ENCODE assay signal across 17 cellular contexts in genomic region chr10:24467605-24468004, GRCh38.
DNase-seq lines count a peak whose midpoint lies in the region; ATAC-seq and TF ChIP-seq lines count a peak whose summit lies in the region.
"Had no signal": no experiment of that assay in that cellular context is flagged by ENCODE, and none has a peak within 500 bp of the region (broad histone marks: within the 10 kb centered on the region; RNA-seq: fewer than 3 reads in every experiment).

No MANE protein-coding gene starts in this region.

- H3K36me3 Mint-ChIP-seq in Caco-2 (ENCODE audit: insufficient read depth, unreplicated experiment) = peaks cover 83% of the 10 kb centered on the region
- H3K36me3 Mint-ChIP-seq in T-helper 17 cell (ENCODE audit: low read depth) = no peaks in the 10 kb centered on the region

- peak overlapping the region; percentile 73 for H3K4me3 Mint-ChIP-seq in Caco-2 (ENCODE audit: unreplicated experiment)
- H3K4me3 Mint-ChIP-seq in T-helper 17 cell = no peak overlapping the region
- H3K4me3 Mint-ChIP-seq: activated B cell treated with CpG ODN at 0.5 μM for 24 hours, H9 had no signal

- H4K91ac ChIP-seq in trophoblast cell (ENCODE audit: low read depth, low read length) = no peak overlapping the region

- H2BK120ac ChIP-seq in trophoblast cell (ENCODE audit: insufficient read depth, low read length, poor library complexity) = no peak overlapping the region

- H3K27me3 Mint-ChIP-seq in Caco-2 (ENCODE audit: insufficient read depth, unreplicated experiment) (no peaks in the 10 kb centered on the region), T-helper 17 cell (peaks cover 6% of the 10 kb centered on the region)
- H3K27me3 Mint-ChIP-seq: activated B cell treated with CpG ODN at 0.5 μM for 24 hours had no signal

- H3K27me3 ChIP-seq in Caco-2 (replicated peaks; ENCODE audit: control insufficient read depth, insufficient read depth, low read length) (no peaks in the 10 kb centered on the region), fibroblast of lung (ENCODE audit: control insufficient read depth, insufficient read depth, low read length) (no peaks in the 10 kb centered on the region), parathyroid adenoma (ENCODE audit: control insufficient read depth, insufficient read depth, low read length) (no peaks in the 10 kb centered on the region), trophoblast cell (ENCODE audit: insufficient read depth, low read length) (no peaks in the 10 kb centered on the region)
- H3K27me3 ChIP-seq: ascending aorta, BE2C, SJCRH30 had no signal

- no peaks in the 10 kb centered on the region for H4K20me1 ChIP-seq in fibroblast of lung (ENCODE audit: control insufficient read depth, extremely low read depth, insufficient read depth, low read length)

- intact Hi-C loops in Caco-2 (cut with micrococcal nuclease; ENCODE audit: unreplicated experiment) = loop anchor here (2.0 to 10.0 kb wide), 3 partner anchors 53 to 261 kb away; no protein-coding TSS in a partner anchor

- H3K27ac Mint-ChIP-seq in Caco-2 (ENCODE audit: unreplicated experiment) (peak overlapping the region; percentile 71), T-helper 17 cell (peak overlapping the region; percentile 6)
- H3K27ac Mint-ChIP-seq: activated B cell treated with CpG ODN at 0.5 μM for 24 hours, H9 had no signal

- CTCF ChIA-PET in Caco-2 (lab: Charles Lee) = interaction anchor here (0.6 to 0.7 kb wide), 2 partner anchors 39 to 239 kb away, joined by 3 to 4 read pairs; no protein-coding TSS in a partner anchor

- H2BK12ac ChIP-seq in trophoblast cell (ENCODE audit: low read length) = no peak overlapping the region

- H3K9ac ChIP-seq in fibroblast of lung (ENCODE audit: insufficient read depth, low read length) = no peak overlapping the region
- H3K9ac ChIP-seq in parathyroid adenoma = no peak overlapping the region
- H3K9ac ChIP-seq in trophoblast cell (ENCODE audit: low read length) = no peak overlapping the region

- H3K79me2 ChIP-seq in fibroblast of lung (ENCODE audit: control insufficient read depth, insufficient read depth, low read length) = no peaks in the 10 kb centered on the region
- H3K79me2 ChIP-seq in parathyroid adenoma = peaks cover 8% of the 10 kb centered on the region
- H3K79me2 ChIP-seq in trophoblast cell (ENCODE audit: control insufficient read depth, insufficient read depth, low read length, poor library complexity) = peaks cover 2% of the 10 kb centered on the region

- H3K4me1 ChIP-seq in Caco-2 = peaks cover 50% of the 10 kb centered on the region
- peaks cover 10% of the 10 kb centered on the region for H3K4me1 ChIP-seq in fibroblast of lung (ENCODE audit: control insufficient read depth, extremely low read depth, insufficient read depth, low read length)
- H3K4me1 ChIP-seq in parathyroid adenoma = peaks cover 63% of the 10 kb centered on the region
- peaks cover 21% of the 10 kb centered on the region in 2 experiments for H3K4me1 ChIP-seq in trophoblast cell (ENCODE audit: control insufficient read depth in 1 of 2, insufficient read depth in 2 of 2, low read length in 2 of 2)
- H3K4me1 ChIP-seq: BE2C had no signal

- no peak overlapping the region for H2AK5ac ChIP-seq in trophoblast cell (ENCODE audit: low read length)

- peak overlapping the region; percentile 37 for H3K4me3 ChIP-seq in Caco-2 (ENCODE audit: low read depth, low read length)
- H3K4me3 ChIP-seq in fibroblast of lung (replicated peaks in 1 of 4; ENCODE audit: control extremely low read depth in 1 of 4, insufficient read depth in 1 of 4, low read depth in 3 of 4, low read length in 4 of 4) = peak overlapping the region in 2 of 4 experiments; percentile 51 to 77
- H3K4me3 ChIP-seq in parathyroid adenoma (ENCODE audit: low read depth, low read length) = peak overlapping the region; percentile 20
- H3K4me3 ChIP-seq in trophoblast cell (ENCODE audit: low read depth, low read length) = no peak overlapping the region
- H3K4me3 ChIP-seq: ascending aorta, SJCRH30 had no signal

- WGBS in trophoblast cell (ENCODE audit: extremely low coverage, insufficient coverage, insufficient read length) = no CpG with 5 or more reads among the region's 2 CpGs

- H3K27ac ChIP-seq in fibroblast of lung (ENCODE audit: insufficient read depth, low read length) (no peak overlapping the region), parathyroid adenoma (peak overlapping the region; percentile 97), trophoblast cell (ENCODE audit: low read depth, low read length) (no peak overlapping the region)
- H3K27ac ChIP-seq: SJCRH30 had no signal

- POLR2A ChIA-PET in Caco-2 (lab: Charles Lee) = no interaction called here

- H2BK5ac ChIP-seq in trophoblast cell (ENCODE audit: low read depth, low read length, poor library complexity) = no peak overlapping the region

- H3K4ac ChIP-seq in trophoblast cell (ENCODE audit: low read depth, low read length) = no peak overlapping the region

- H3K23ac ChIP-seq in trophoblast cell (ENCODE audit: low read length) = no peak overlapping the region

- BruUV-seq in Caco-2 (replicated peaks; lab: Mats Ljungman, UMichigan) = no TSS peak

- ATAC-seq in T-helper 17 cell (no peak), GM18870 (IDR thresholded peaks at IDR 0.05; ENCODE audit: unreplicated experiment) (no peak)

- no peak overlapping the region for H3K14ac ChIP-seq in trophoblast cell (ENCODE audit: low read length)

- H3K9me3 ChIP-seq in Caco-2 (no peaks in the 10 kb centered on the region), T-helper 17 cell (ENCODE audit: control insufficient read depth, low read length, poor library complexity, severe bottlenecking) (no peaks in the 10 kb centered on the region), fibroblast of lung (ENCODE audit: control insufficient read depth, insufficient read depth, low read depth, low read length) (no peaks in the 10 kb centered on the region), parathyroid adenoma (ENCODE audit: control insufficient read depth, low read length) (no peaks in the 10 kb centered on the region), trophoblast cell (ENCODE audit: insufficient read depth, low read depth, low read length) (no peaks in the 10 kb centered on the region)
- H3K9me3 ChIP-seq: ascending aorta, BE2C had no signal

- H3K4me1 Mint-ChIP-seq in Caco-2 (ENCODE audit: low read depth, unreplicated experiment) = peaks cover 66% of the 10 kb centered on the region
- H3K4me1 Mint-ChIP-seq in T-helper 17 cell = peaks cover 25% of the 10 kb centered on the region
- H3K4me1 Mint-ChIP-seq: activated B cell treated with CpG ODN at 0.5 μM for 24 hours had no signal

- no peak overlapping the region for H3K18ac ChIP-seq in trophoblast cell (ENCODE audit: low read length)

- H4K8ac ChIP-seq in trophoblast cell (ENCODE audit: low read depth, low read length) = no peak overlapping the region

- H3K36me3 ChIP-seq in Caco-2 (ENCODE audit: control insufficient read depth, insufficient read depth, low read length) (peaks cover 2% of the 10 kb centered on the region), fibroblast of lung (ENCODE audit: control insufficient read depth, insufficient read depth, low read length) (no peaks in the 10 kb centered on the region), parathyroid adenoma (ENCODE audit: control insufficient read depth, insufficient read depth, low read length) (no peaks in the 10 kb centered on the region), trophoblast cell (ENCODE audit: control insufficient read depth in 1 of 2, insufficient read depth in 2 of 2, low read length in 2 of 2) (peaks cover 12 to 16% of the 10 kb centered on the region in 2 experiments)
- H3K36me3 ChIP-seq: BE2C had no signal

- H2AFZ ChIP-seq in fibroblast of lung (ENCODE audit: low read length) (no peak overlapping the region), parathyroid adenoma (no peak overlapping the region), trophoblast cell (ENCODE audit: insufficient read depth, low read length, poor library complexity) (no peak overlapping the region)

- TF ChIP-seq CTCF in Caco-2 (IDR thresholded peaks at IDR 0.05; ENCODE audit: insufficient read depth in 1 of 2, low read depth in 1 of 2, low read length in 1 of 2, severe bottlenecking in 1 of 2, unreplicated experiment in 1 of 2) (no peak), fibroblast of lung (conservative IDR thresholded peaks at IDR 0.05 in 1 of 2, IDR thresholded peaks at IDR 0.05 in 1 of 2; ENCODE audit: low read depth in 1 of 2, low read length in 2 of 2) (no peak), parathyroid adenoma (IDR thresholded peaks at IDR 0.05) (no peak)

- peaks cover 5% of the 10 kb centered on the region for H3K79me1 ChIP-seq in trophoblast cell (ENCODE audit: low read length)

- H3K9me3 Mint-ChIP-seq in Caco-2 (ENCODE audit: unreplicated experiment) = peaks cover 11% of the 10 kb centered on the region
- H3K9me3 Mint-ChIP-seq: activated B cell treated with CpG ODN at 0.5 μM for 24 hours had no signal

- H3K4me2 ChIP-seq in fibroblast of lung (ENCODE audit: extremely low read depth, insufficient read depth, low read length) (peak overlapping the region; percentile 16), parathyroid adenoma (ENCODE audit: low read length) (peak overlapping the region; percentile 37), trophoblast cell (ENCODE audit: low read length) (no peak overlapping the region)

- H4K12ac ChIP-seq in trophoblast cell (ENCODE audit: low read depth, low read length) = no peak overlapping the region

- DNase-seq in Caco-2 (no peak), T-helper 17 cell (no peak), fibroblast of lung (ENCODE audit: low read depth in 2 of 2) (peak; percentile 40 to 45), NCI-H526 treated with DMSO at 0.1 percent for 48 hours (lab: John Stamatoyannopoulos, UW) (no peak), trophoblast cell (no peak), mesenteric fat pad (ENCODE audit: low spot score) (no peak)
- DNase-seq: activated B cell treated with CpG ODN at 0.5 μM for 24 hours; activated T-cell treated with anti-CD3 and anti-CD28 coated beads, Interleukin-2, amount 50 U/mL, for 1 hour; BE2C; H9; NCI-H1436 treated with DMSO at 0.1 percent for 48 hours; NCI-H774; SJCRH30; stimulated activated CD8-positive, alpha-beta memory T cell treated with anti-CD3 and anti-CD28 coated beads, Interleukin-4, amount 100 ng/mL, for 48 hours had no signal

Comparison
In these comparisons a context has a peak if more than half of its experiments do, and no peak if none do; other contexts are left out.
1. DNase-seq: peak in fibroblast of lung (2 of 2); none in Caco-2 (0 of 2), T-helper 17 cell (0 of 3), NCI-H526 treated with DMSO at 0.1 percent for 48 hours (single experiment), trophoblast cell (0 of 2) and mesenteric fat pad (single experiment).